In genomic region chr20:10565191-10565921, GRCh38 we compare ENCODE assay signal across 10 cellular contexts.
DNase-seq lines count a peak whose midpoint lies in the region; ATAC-seq and TF ChIP-seq lines count a peak whose summit lies in the region.
"Had no signal": no experiment of that assay in that cellular context is flagged by ENCODE, and none has a peak within 500 bp of the region (broad histone marks: within the 10 kb centered on the region; RNA-seq: fewer than 3 reads in every experiment).

No MANE protein-coding gene starts in this region.

- WGBS in heart left ventricle, 4 donors = 74 to 78% (median 76%) methylated on average over 6 of the region's 6 CpGs

- H3K4me1 ChIP-seq in heart left ventricle = peaks cover 0 to 18% (median 0%) of the 10 kb centered on the region in 12 donors
- H3K4me1 ChIP-seq in gastrocnemius medialis = no peaks in the 10 kb centered on the region

- TF ChIP-seq CTCF in VCaP (conservative IDR thresholded peaks at IDR 0.05) (no peak), heart left ventricle (IDR thresholded peaks at IDR 0.05) (no peak), gastrocnemius medialis (IDR thresholded peaks at IDR 0.05 in 4 of 5, conservative IDR thresholded peaks at IDR 0.05 in 1 of 5) (no peak)

- intact Hi-C loops in heart left ventricle (cut with DNase I) (no loop called here), gastrocnemius medialis (cut with DNase I; ENCODE audit: low total_unique reads) (no loop called here)

- peak overlapping the region in 2 of 6 donors; percentile 12 to 63 for H3K27ac Mint-ChIP-seq in immature natural killer cell

- in situ Hi-C loops in gastrocnemius medialis (cut with MboI; ENCODE audit: low sequenced_read_pairs in 4 of 4) = loop anchor here in 1 of 4 donors (25.0 kb wide), 1 partner anchor 972 kb away; no protein-coding TSS in a partner anchor

- H3K9me3 ChIP-seq in heart left ventricle (peaks cover 0 to 6% (median 0%) of the 10 kb centered on the region in 12 donors), gastrocnemius medialis (no peaks in the 10 kb centered on the region)

- no peak for TF ChIP-seq POLR2A in heart left ventricle (IDR thresholded peaks at IDR 0.05)
- no peak for TF ChIP-seq POLR2A in gastrocnemius medialis (IDR thresholded peaks at IDR 0.05)

- H3K4me3 ChIP-seq in heart left ventricle (no peak overlapping the region), gastrocnemius medialis (no peak overlapping the region)

- H3K9me3 Mint-ChIP-seq in immature natural killer cell = peaks cover 0 to 1% (median 0%) of the 10 kb centered on the region in 6 donors

- POLR2A ChIA-PET in HEK293T (lab: Yijun Ruan, JAX) = no interaction called here

- CTCF ChIA-PET in HEK293T (lab: Yijun Ruan, JAX) = no interaction called here

- H3K27me3 Mint-ChIP-seq in immature natural killer cell (ENCODE audit: low read depth in 3 of 3) = peaks cover 0 to 3% (median 2%) of the 10 kb centered on the region in 3 donors

- peak; percentile 91 for DNase-seq in EH (ENCODE audit: low read depth)
- DNase-seq in heart left ventricle = peak in 1 of 5 donors; percentile 20
- peak in 1 of 2 donors; percentile 47 for DNase-seq in gastrocnemius medialis
- no peak for DNase-seq in immature natural killer cell
- DNase-seq in activated naive CD4-positive, alpha-beta T cell (lab: John Stamatoyannopoulos, UW) = no peak
- no peak for DNase-seq in HEK293T (ENCODE audit: extremely low spot score)
- DNase-seq: GDM1, T-helper 9 cell had no signal

- H3K27me3 ChIP-seq in heart left ventricle (no peaks in the 10 kb centered on the region), gastrocnemius medialis (no peaks in the 10 kb centered on the region)

- H3K4me1 Mint-ChIP-seq in immature natural killer cell = peaks cover 31 to 51% of the 10 kb centered on the region in 2 donors

- peaks cover 0 to 6% (median 0%) of the 10 kb centered on the region in 9 donors for H3K36me3 ChIP-seq in heart left ventricle
- H3K36me3 ChIP-seq in gastrocnemius medialis = peaks cover 0 to 9% of the 10 kb centered on the region in 2 donors

- peaks cover 4 to 9% (median 6%) of the 10 kb centered on the region in 3 donors for H3K36me3 Mint-ChIP-seq in immature natural killer cell

- ATAC-seq in heart left ventricle = peak; percentile 64 to 88 (median 78)
- ATAC-seq in gastrocnemius medialis = peak; percentile 72 to 77
- no peak for ATAC-seq in esophagus mucosa

- H3K4me3 Mint-ChIP-seq in immature natural killer cell = peak overlapping the region in 1 of 5 donors; percentile 13

- H3K27ac ChIP-seq in VCaP (peak overlapping the region; percentile 48), heart left ventricle (peak overlapping the region in 7 of 12 donors; percentile 38 to 70 (median 51)), gastrocnemius medialis (peak overlapping the region; percentile 31 to 65 (median 48))

TF ChIP-seq in HEK293T, 16 proteins besides CTCF, POLR2A, EP300 and RAD21:
- no peak for TF ChIP-seq SUZ12 (IDR thresholded peaks at IDR 0.05)
- no peak for TF ChIP-seq NFRKB (IDR thresholded peaks at IDR 0.05)
- no peak for TF ChIP-seq FOXK2 (IDR thresholded peaks at IDR 0.05)
- no peak for TF ChIP-seq ELF4 (IDR thresholded peaks at IDR 0.05)
- no peak for TF ChIP-seq L3MBTL2 (conservative IDR thresholded peaks at IDR 0.05)
- no peak for TF ChIP-seq FOXM1 (IDR thresholded peaks at IDR 0.05; ENCODE audit: borderline replicate concordance)
- no peak for TF ChIP-seq BHLHE40 (IDR thresholded peaks at IDR 0.05; ENCODE audit: borderline replicate concordance)
- TF ChIP-seq CTBP1 (IDR thresholded peaks at IDR 0.05; ENCODE audit: borderline replicate concordance) = no peak
- no peak for TF ChIP-seq HDGF (IDR thresholded peaks at IDR 0.05; ENCODE audit: borderline replicate concordance)
- TF ChIP-seq TARDBP (IDR thresholded peaks at IDR 0.05) = no peak
- TF ChIP-seq FOXA1 (IDR thresholded peaks at IDR 0.05) = no peak
- no peak for TF ChIP-seq SP1 (IDR thresholded peaks at IDR 0.05)
- TF ChIP-seq PKNOX1 (IDR thresholded peaks at IDR 0.05) = no peak
- TF ChIP-seq ARNT (IDR thresholded peaks at IDR 0.05) = no peak
- no peak for TF ChIP-seq ZNF384 (IDR thresholded peaks at IDR 0.05)
- no peak for TF ChIP-seq LEF1 (IDR thresholded peaks at IDR 0.05; ENCODE audit: borderline replicate concordance)
